8 cellular contexts compared by ENCODE assay signal in the genomic region with DNA sequence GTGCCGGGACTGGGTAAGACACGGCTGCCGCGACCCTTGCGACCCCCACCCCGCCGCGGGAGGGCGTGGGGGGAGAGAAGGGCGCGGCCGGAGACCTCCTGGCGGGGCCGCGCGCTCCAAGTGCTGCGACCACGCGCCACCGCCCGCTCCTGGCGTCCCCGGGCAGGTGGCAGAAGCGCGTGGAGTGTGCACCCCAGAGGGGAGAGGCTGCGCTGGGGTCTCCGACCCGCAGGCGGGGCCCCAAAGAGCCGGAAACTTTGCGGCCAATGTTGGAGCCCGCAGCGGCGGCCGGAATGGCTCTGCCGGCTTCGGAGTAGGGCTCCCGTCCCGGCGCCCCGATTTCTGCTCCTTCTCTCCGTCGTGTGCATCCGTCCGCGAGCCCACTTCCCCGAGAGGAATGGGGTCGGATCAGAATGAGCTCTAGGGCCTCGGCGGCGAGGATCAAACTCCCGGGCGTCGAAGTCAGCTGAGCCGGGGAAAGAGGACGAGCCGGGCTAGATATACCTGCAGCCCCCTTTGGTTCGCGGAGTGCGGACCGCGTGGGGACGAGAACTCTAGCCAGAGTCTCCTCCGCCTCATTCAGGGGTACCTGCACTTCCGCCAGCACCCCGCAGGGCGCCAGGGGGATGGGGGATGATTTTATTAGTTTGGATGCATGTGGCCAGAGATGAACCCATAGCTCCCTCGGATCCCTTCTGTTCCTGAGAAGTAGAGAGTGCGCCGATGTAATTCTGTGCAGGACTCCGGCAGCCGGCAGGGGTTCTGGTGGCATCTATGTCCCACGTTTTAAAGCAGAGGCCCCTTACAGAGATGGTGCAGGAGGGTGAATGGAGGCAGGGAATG. TPM values are rescaled to one million over a fixed set of nuclear protein-coding genes. Genes with fewer than 3 reads are reported as not detected.
DNase-seq lines count a peak whose midpoint lies in the region; ATAC-seq and TF ChIP-seq lines count a peak whose summit lies in the region.

No MANE protein-coding gene starts in this region.

- H3K27ac ChIP-seq in HL-60 (replicated peaks) (no peak overlapping the region), transverse colon (peak overlapping the region; percentile 72 to 81 (median 74))

- POLR2A ChIA-PET in activated naive CD8-positive, alpha-beta T cell treated with anti-CD3 and anti-CD28 coated beads, Interleukin-2, amount 10 ng/mL, durations not matched to agents 7 days and 5 days (lab: Charles Lee), result no interaction called here

- in situ Hi-C loops in transverse colon (cut with MboI; ENCODE audit: low pct_ligation_motif_present in 1 of 4, low pct_unique_long_range_greater_than_20kb in 1 of 4, low sequenced_read_pairs in 3 of 4), result no loop called here

- H3K9me3 ChIP-seq in transverse colon, result no peaks in the 10 kb centered on the region

- no peaks in the 10 kb centered on the region for H3K9me3 Mint-ChIP-seq in activated naive CD8-positive, alpha-beta T cell treated with anti-CD3 and anti-CD28 coated beads, Interleukin-2, amount 10 ng/mL, durations not matched to agents 7 days and 5 days

- TF ChIP-seq CTCF in HL-60 (IDR thresholded peaks at IDR 0.05; ENCODE audit: insufficient read depth, low read length), result no peak
- no peak for TF ChIP-seq CTCF in lower leg skin (IDR thresholded peaks at IDR 0.05)
- TF ChIP-seq CTCF in transverse colon (IDR thresholded peaks at IDR 0.05), result peak in 1 of 5 experiments; percentile 28

- no peak overlapping the region for H3K27ac Mint-ChIP-seq in activated naive CD8-positive, alpha-beta T cell treated with anti-CD3 and anti-CD28 coated beads, Interleukin-2, amount 10 ng/mL, durations not matched to agents 7 days and 5 days

- H3K36me3 Mint-ChIP-seq in activated naive CD8-positive, alpha-beta T cell treated with anti-CD3 and anti-CD28 coated beads, Interleukin-2, amount 10 ng/mL, durations not matched to agents 7 days and 5 days, result no peaks in the 10 kb centered on the region

- peak; percentile 22 for DNase-seq in AG08396 (ENCODE audit: low spot score)
- DNase-seq in HL-60 (ENCODE audit: low read depth in 1 of 2, low spot score in 1 of 2), result no peak
- peak; percentile 42 for DNase-seq in activated naive CD8-positive, alpha-beta T cell treated with anti-CD3 and anti-CD28 coated beads, Interleukin-2, amount 10 ng/mL, durations not matched to agents 7 days and 5 days
- DNase-seq in lower leg skin (ENCODE audit: low spot score in 2 of 2), result no peak
- DNase-seq in transverse colon, result peak; percentile 14
- DNase-seq in SW 1271 (lab: John Stamatoyannopoulos, UW), result no peak
- DNase-seq in erythroblast (lab: John Stamatoyannopoulos, UW), result no peak

- H3K4me3 ChIP-seq in HL-60 (replicated peaks; ENCODE audit: insufficient read depth, low read length) (peak overlapping the region; percentile 17), lower leg skin (ENCODE audit: low read depth, poor library complexity, severe bottlenecking) (peak overlapping the region; percentile 36), transverse colon (peak overlapping the region; percentile 43 to 65 (median 54))

- H3K36me3 ChIP-seq in transverse colon, result no peaks in the 10 kb centered on the region

- H3K27me3 ChIP-seq in HL-60 (ENCODE audit: insufficient read depth, poor library complexity, severe bottlenecking) (peaks cover 71% of the 10 kb centered on the region), transverse colon (peaks cover 28% of the 10 kb centered on the region)

- 0 to 1% methylated on average over 35 to 53 of the region's 73 CpGs for WGBS in lower leg skin, 2 donors
- WGBS in transverse colon (ENCODE audit: low coverage in 1 of 2), 2 donors, result 1% methylated on average over 56 of the region's 73 CpGs; no CpG with 5 or more reads in 1 of the 2 donors

- H3K4me1 ChIP-seq in transverse colon, result peaks cover 8 to 46% (median 40%) of the 10 kb centered on the region in 4 donors

- no peak for TF ChIP-seq POLR2A in lower leg skin (IDR thresholded peaks at IDR 0.05)
- no peak for TF ChIP-seq POLR2A in transverse colon (IDR thresholded peaks at IDR 0.05)
- no peak for TF ChIP-seq POLR2A in erythroblast (IDR thresholded peaks at IDR 0.05; ENCODE audit: low read length)

- H3K4me1 Mint-ChIP-seq in activated naive CD8-positive, alpha-beta T cell treated with anti-CD3 and anti-CD28 coated beads, Interleukin-2, amount 10 ng/mL, durations not matched to agents 7 days and 5 days, result peaks cover 8% of the 10 kb centered on the region

- intact Hi-C loops in lower leg skin (cut with DNase I; ENCODE audit: low total_unique reads), result no loop called here
- intact Hi-C loops in transverse colon (cut with DNase I; ENCODE audit: low total_unique reads), result loop anchor here (2.0 to 5.0 kb wide), 2 partner anchors 17 to 278 kb away; no protein-coding TSS in a partner anchor

- H3K4me3 Mint-ChIP-seq in activated naive CD8-positive, alpha-beta T cell treated with anti-CD3 and anti-CD28 coated beads, Interleukin-2, amount 10 ng/mL, durations not matched to agents 7 days and 5 days, result peak overlapping the region; percentile 32

- TF ChIP-seq EP300 in transverse colon (IDR thresholded peaks at IDR 0.05; ENCODE audit: low read depth), result no peak

- H3K27me3 Mint-ChIP-seq in activated naive CD8-positive, alpha-beta T cell treated with anti-CD3 and anti-CD28 coated beads, Interleukin-2, amount 10 ng/mL, durations not matched to agents 7 days and 5 days, result peaks cover 75% of the 10 kb centered on the region

- peak; percentile 16 for ATAC-seq in activated naive CD8-positive, alpha-beta T cell treated with anti-CD3 and anti-CD28 coated beads, Interleukin-2, amount 10 ng/mL, durations not matched to agents 7 days and 5 days (ENCODE audit: low read depth)
- no peak for ATAC-seq in HG03432 (IDR thresholded peaks at IDR 0.05; ENCODE audit: unreplicated experiment)

RNA-seq across cellular contexts. Expression of gene STUM, which starts 0.8 kb away (rescaled TPM):
- total RNA-seq in activated naive CD8-positive, alpha-beta T cell treated with anti-CD3 and anti-CD28 coated beads, Interleukin-2, amount 10 ng/mL, durations not matched to agents 7 days and 5 days, result not detected
- 1 to 10 TPM; 1.0 to 6.6 (median 3.4) TPM for total RNA-seq in lower leg skin
- total RNA-seq in transverse colon, result 1 to 10 TPM; 1.4 to 4.1 (median 3.3) TPM

Comparison
In these comparisons a context has a peak if more than half of its experiments do, and no peak if none do; other contexts are left out.
1. DNase-seq: peak in AG08396 (single experiment), activated naive CD8-positive, alpha-beta T cell treated with anti-CD3 and anti-CD28 coated beads, Interleukin-2, amount 10 ng/mL, durations not matched to agents 7 days and 5 days (single experiment) and transverse colon (single experiment); none in HL-60 (0 of 2), lower leg skin (0 of 2), SW 1271 (0 of 2) and erythroblast (0 of 2).
2. Peak in every context shown above with its lines, with median percentiles within 50 percentile points of each other: H3K4me3 ChIP-seq.